In genomic region chr1:181318022-181318857, GRCh38 we compare ENCODE assay signal across 12 cellular contexts.
A peak's percentile ranks its signal among the peaks of the same experiment; 100 is the strongest.
DNase-seq lines count a peak whose midpoint lies in the region; ATAC-seq and TF ChIP-seq lines count a peak whose summit lies in the region.
"Had no signal": no experiment of that assay in that cellular context is flagged by ENCODE, and none has a peak within 500 bp of the region (broad histone marks: within the 10 kb centered on the region; RNA-seq: fewer than 3 reads in every experiment).

No MANE protein-coding gene starts in this region.

- no peak overlapping the region for H3K27ac Mint-ChIP-seq in activated T-cell treated with anti-CD3 and anti-CD28 coated beads, Interleukin-2, amount 50 U/mL, for 72 hours
- H3K27ac Mint-ChIP-seq in stimulated activated naive CD8-positive, alpha-beta T cell treated with anti-CD3 and anti-CD28 coated beads, Interleukin-15, amount 100 ng/mL, for 72 hours, result no peak overlapping the region
- H3K27ac Mint-ChIP-seq: stimulated activated naive B cell treated with anti-CD40 and anti-IgM and Interleukin-4, amounts not matched to agents 10 μg/mL and 1 μg/mL and 100 μg/mL, for 72 hours had no signal

- peak; percentile 57 to 63 for ATAC-seq in activated T-cell treated with anti-CD3 and anti-CD28 coated beads, Interleukin-2, amount 50 U/mL, for 72 hours (replicated peaks in 1 of 2)
- ATAC-seq in stimulated activated naive CD8-positive, alpha-beta T cell treated with anti-CD3 and anti-CD28 coated beads, Interleukin-15, amount 100 ng/mL, for 72 hours, result peak; percentile 67
- ATAC-seq in GM21381 (IDR thresholded peaks at IDR 0.05; ENCODE audit: unreplicated experiment), result no peak
- no peak for ATAC-seq in upper lobe of right lung
- ATAC-seq in HG02884 (IDR thresholded peaks at IDR 0.05; ENCODE audit: unreplicated experiment), result no peak
- ATAC-seq: stimulated activated naive B cell treated with anti-CD40 and anti-IgM and Interleukin-4, amounts not matched to agents 10 μg/mL and 1 μg/mL and 100 μg/mL, for 72 hours had no signal

- H3K4me1 ChIP-seq in left ventricle myocardium inferior (peaks cover 19% of the 10 kb centered on the region), right atrium auricular region (peaks cover 0 to 15% of the 10 kb centered on the region in 2 donors), upper lobe of right lung (no peaks in the 10 kb centered on the region)

- H3K9me3 ChIP-seq in left ventricle myocardium inferior (replicated peaks) (no peaks in the 10 kb centered on the region), right atrium auricular region (no peaks in the 10 kb centered on the region), upper lobe of right lung (no peaks in the 10 kb centered on the region)
- H3K9me3 ChIP-seq: esophagus muscularis mucosa had no signal

- H3K27me3 Mint-ChIP-seq in activated T-cell treated with anti-CD3 and anti-CD28 coated beads, Interleukin-2, amount 50 U/mL, for 72 hours (ENCODE audit: low read depth), result peaks cover 73% of the 10 kb centered on the region
- peaks cover 80% of the 10 kb centered on the region for H3K27me3 Mint-ChIP-seq in stimulated activated naive CD8-positive, alpha-beta T cell treated with anti-CD3 and anti-CD28 coated beads, Interleukin-15, amount 100 ng/mL, for 72 hours

- peaks cover 36% of the 10 kb centered on the region for H3K4me1 Mint-ChIP-seq in activated T-cell treated with anti-CD3 and anti-CD28 coated beads, Interleukin-2, amount 50 U/mL, for 72 hours (ENCODE audit: low read depth)
- H3K4me1 Mint-ChIP-seq in stimulated activated naive CD8-positive, alpha-beta T cell treated with anti-CD3 and anti-CD28 coated beads, Interleukin-15, amount 100 ng/mL, for 72 hours, result peaks cover 41% of the 10 kb centered on the region

- TF ChIP-seq CTCF in left ventricle myocardium inferior (IDR thresholded peaks at IDR 0.05; ENCODE audit: borderline replicate concordance) (no peak), right atrium auricular region (IDR thresholded peaks at IDR 0.05) (no peak), upper lobe of right lung (IDR thresholded peaks at IDR 0.05) (no peak)

- H3K27me3 ChIP-seq in left ventricle myocardium inferior (ENCODE audit: low read depth) (peaks cover 97% of the 10 kb centered on the region), right atrium auricular region (peaks cover 0 to 21% of the 10 kb centered on the region in 2 donors), upper lobe of right lung (peaks cover 68% of the 10 kb centered on the region)

- H3K36me3 ChIP-seq in left ventricle myocardium inferior (no peaks in the 10 kb centered on the region), right atrium auricular region (no peaks in the 10 kb centered on the region), upper lobe of right lung (no peaks in the 10 kb centered on the region)
- H3K36me3 ChIP-seq: esophagus muscularis mucosa had no signal

- H3K4me3 Mint-ChIP-seq in activated T-cell treated with anti-CD3 and anti-CD28 coated beads, Interleukin-2, amount 50 U/mL, for 72 hours, result peak overlapping the region; percentile 80 to 85
- peak overlapping the region; percentile 70 to 81 for H3K4me3 Mint-ChIP-seq in stimulated activated naive CD8-positive, alpha-beta T cell treated with anti-CD3 and anti-CD28 coated beads, Interleukin-15, amount 100 ng/mL, for 72 hours

- intact Hi-C loops in left ventricle myocardium inferior (cut with micrococcal nuclease) (no loop called here), upper lobe of right lung (cut with DNase I) (no loop called here)

- H3K4me3 ChIP-seq in left ventricle myocardium inferior (peak overlapping the region; percentile 46), right atrium auricular region (peak overlapping the region in 1 of 2 donors; percentile 6), iPS-11a (ENCODE audit: low read depth, low read length) (peak overlapping the region; percentile 30), upper lobe of right lung (no peak overlapping the region)
- H3K4me3 ChIP-seq: skin epidermis had no signal

- H3K36me3 Mint-ChIP-seq in activated T-cell treated with anti-CD3 and anti-CD28 coated beads, Interleukin-2, amount 50 U/mL, for 72 hours (ENCODE audit: insufficient read depth in 2 of 2), result no peaks in the 10 kb centered on the region
- H3K36me3 Mint-ChIP-seq: stimulated activated naive B cell treated with anti-CD40 and anti-IgM and Interleukin-4, amounts not matched to agents 10 μg/mL and 1 μg/mL and 100 μg/mL, for 72 hours had no signal

- DNase-seq in left ventricle myocardium inferior, result no peak
- no peak for DNase-seq in right atrium auricular region (ENCODE audit: low spot score)
- DNase-seq in activated T-cell treated with anti-CD3 and anti-CD28 coated beads, Interleukin-2, amount 50 U/mL, for 72 hours, result peak; percentile 6 to 8
- peak in 1 of 2 donors; percentile 20 for DNase-seq in stimulated activated naive CD8-positive, alpha-beta T cell treated with anti-CD3 and anti-CD28 coated beads, Interleukin-15, amount 100 ng/mL, for 72 hours
- no peak for DNase-seq in upper lobe of right lung
- DNase-seq: NCI-H446; stimulated activated naive B cell treated with anti-CD40 and anti-IgM and Interleukin-4, amounts not matched to agents 10 μg/mL and 1 μg/mL and 100 μg/mL, for 72 hours had no signal

- no peaks in the 10 kb centered on the region for H3K9me3 Mint-ChIP-seq in activated T-cell treated with anti-CD3 and anti-CD28 coated beads, Interleukin-2, amount 50 U/mL, for 72 hours
- H3K9me3 Mint-ChIP-seq in stimulated activated naive CD8-positive, alpha-beta T cell treated with anti-CD3 and anti-CD28 coated beads, Interleukin-15, amount 100 ng/mL, for 72 hours, result no peaks in the 10 kb centered on the region
- H3K9me3 Mint-ChIP-seq: stimulated activated naive B cell treated with anti-CD40 and anti-IgM and Interleukin-4, amounts not matched to agents 10 μg/mL and 1 μg/mL and 100 μg/mL, for 72 hours had no signal

- H3K27ac ChIP-seq in left ventricle myocardium inferior (replicated peaks) (no peak overlapping the region), right atrium auricular region (no peak overlapping the region), upper lobe of right lung (no peak overlapping the region)
- H3K27ac ChIP-seq: esophagus muscularis mucosa, skin epidermis had no signal

Comparison
In these comparisons a context has a peak if more than half of its experiments do, and no peak if none do; other contexts are left out.
1. DNase-seq: peak in activated T-cell treated with anti-CD3 and anti-CD28 coated beads, Interleukin-2, amount 50 U/mL, for 72 hours (2 of 2); none in left ventricle myocardium inferior (single experiment), right atrium auricular region (single experiment) and upper lobe of right lung (single experiment).
2. ATAC-seq: peak in activated T-cell treated with anti-CD3 and anti-CD28 coated beads, Interleukin-2, amount 50 U/mL, for 72 hours (2 of 2) and stimulated activated naive CD8-positive, alpha-beta T cell treated with anti-CD3 and anti-CD28 coated beads, Interleukin-15, amount 100 ng/mL, for 72 hours (single experiment); none in GM21381 (single experiment), upper lobe of right lung (single experiment) and HG02884 (single experiment).